1 cellular context compared by ENCODE assay signal in genomic region chr10:88536437-88536836, GRCh38.
TF ChIP-seq lines count a peak whose summit lies in the region.

No MANE protein-coding gene starts in this region.

TF ChIP-seq in IMR-90, 13 proteins besides CTCF, POLR2A, EP300 and RAD21:
- TF ChIP-seq ELK1 (IDR thresholded peaks at IDR 0.05; ENCODE audit: borderline replicate concordance, low read depth, low read length) (no peak), RFX5 (IDR thresholded peaks at IDR 0.05; ENCODE audit: low read depth, low read length) (no peak), MAFK (IDR thresholded peaks at IDR 0.05; ENCODE audit: low read depth, low read length) (no peak), RCOR1 (IDR thresholded peaks at IDR 0.05; ENCODE audit: insufficient replicate concordance, low read length) (no peak), CHD1 (IDR thresholded peaks at IDR 0.05; ENCODE audit: low read depth, low read length) (no peak)
- TF ChIP-seq, protein P1, sequence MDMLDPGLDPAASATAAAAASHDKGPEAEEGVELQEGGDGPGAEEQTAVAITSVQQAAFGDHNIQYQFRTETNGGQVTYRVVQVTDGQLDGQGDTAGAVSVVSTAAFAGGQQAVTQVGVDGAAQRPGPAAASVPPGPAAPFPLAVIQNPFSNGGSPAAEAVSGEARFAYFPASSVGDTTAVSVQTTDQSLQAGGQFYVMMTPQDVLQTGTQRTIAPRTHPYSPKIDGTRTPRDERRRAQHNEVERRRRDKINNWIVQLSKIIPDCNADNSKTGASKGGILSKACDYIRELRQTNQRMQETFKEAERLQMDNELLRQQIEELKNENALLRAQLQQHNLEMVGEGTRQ (IDR thresholded peaks at IDR 0.05; ENCODE audit: low read depth, low read length), result no peak
